ENCODE assay signal across 8 cellular contexts in genomic region chr17:46195217-46195855, GRCh38. TPM values are rescaled to one million over a fixed set of nuclear protein-coding genes. Genes with fewer than 3 reads are reported as not detected.
DNase-seq lines count a peak whose midpoint lies in the region; ATAC-seq and TF ChIP-seq lines count a peak whose summit lies in the region.
"Had no signal": no experiment of that assay in that cellular context is flagged by ENCODE, and none has a peak within 500 bp of the region (broad histone marks: within the 10 kb centered on the region; RNA-seq: fewer than 3 reads in every experiment).

No MANE protein-coding gene starts in this region.

- no peaks in the 10 kb centered on the region for H3K9me3 Mint-ChIP-seq in Caco-2 (ENCODE audit: unreplicated experiment)
- H3K9me3 Mint-ChIP-seq in activated naive CD4-positive, alpha-beta T cell treated with anti-CD3 and anti-CD28 coated beads, Interleukin-2, amount 50 U/mL, for 72 hours, result no peaks in the 10 kb centered on the region
- no peaks in the 10 kb centered on the region for H3K9me3 Mint-ChIP-seq in nephron

- H3K4me2 ChIP-seq in mesendoderm (ENCODE audit: low read length), result no peak overlapping the region

- H2BK5ac ChIP-seq in mesendoderm (ENCODE audit: low read length), result no peak overlapping the region

- H3K56ac ChIP-seq in mesendoderm (ENCODE audit: low read length), result no peak overlapping the region

- H3K4me3 ChIP-seq in Caco-2 (ENCODE audit: low read depth, low read length) (no peak overlapping the region), mesendoderm (ENCODE audit: low read length) (no peak overlapping the region)
- H3K4me3 ChIP-seq in Jurkat, Clone E6-1 (ENCODE audit: low read length), result peak overlapping the region; percentile 67

- TF ChIP-seq CTCF in Caco-2 (IDR thresholded peaks at IDR 0.05; ENCODE audit: insufficient read depth in 1 of 2, low read depth in 1 of 2, low read length in 1 of 2, severe bottlenecking in 1 of 2, unreplicated experiment in 1 of 2) (no peak), nephron (IDR thresholded peaks at IDR 0.05; ENCODE audit: unreplicated experiment in 3 of 3) (peak in 1 of 3 experiments; percentile 14)

- H3K79me1 ChIP-seq in mesendoderm (ENCODE audit: low read length), result peaks cover 25% of the 10 kb centered on the region

- H3K23ac ChIP-seq in mesendoderm (ENCODE audit: low read length), result no peak overlapping the region

- H3K18ac ChIP-seq in mesendoderm (ENCODE audit: low read length), result no peak overlapping the region

- H4K8ac ChIP-seq in mesendoderm (ENCODE audit: low read depth, low read length), result no peak overlapping the region

- DNase-seq in Caco-2 (no peak), activated gamma-delta T cell (lab: John Stamatoyannopoulos, UW) (no peak), mesendoderm (no peak)
- DNase-seq in Jurkat, Clone E6-1 (ENCODE audit: low read depth, low spot score), result no peak
- no peak for DNase-seq in activated naive CD4-positive, alpha-beta T cell treated with anti-CD3 and anti-CD28 coated beads, Interleukin-2, amount 50 U/mL, for 72 hours (ENCODE audit: low spot score in 2 of 2)

- H3K9me3 ChIP-seq in Caco-2, result no peaks in the 10 kb centered on the region

- peaks cover 27% of the 10 kb centered on the region for H3K4me1 Mint-ChIP-seq in Caco-2 (ENCODE audit: low read depth, unreplicated experiment)
- H3K4me1 Mint-ChIP-seq in nephron, result peaks cover 24% of the 10 kb centered on the region

- H3K27ac Mint-ChIP-seq in Caco-2 (ENCODE audit: unreplicated experiment), result no peak overlapping the region
- H3K27ac Mint-ChIP-seq in activated naive CD4-positive, alpha-beta T cell treated with anti-CD3 and anti-CD28 coated beads, Interleukin-2, amount 50 U/mL, for 72 hours, result peak overlapping the region; percentile 94 to 97
- H3K27ac Mint-ChIP-seq in nephron, result peak overlapping the region; percentile 74 to 86 (median 82)

- no peak for ATAC-seq in activated naive CD4-positive, alpha-beta T cell treated with anti-CD3 and anti-CD28 coated beads, Interleukin-2, amount 50 U/mL, for 72 hours
- ATAC-seq in GM19455 (IDR thresholded peaks at IDR 0.05; ENCODE audit: unreplicated experiment), result no peak

- peak overlapping the region; percentile 98 for H3K4me3 Mint-ChIP-seq in Caco-2 (ENCODE audit: unreplicated experiment)
- peak overlapping the region; percentile 89 to 96 (median 92) for H3K4me3 Mint-ChIP-seq in nephron

- POLR2A ChIA-PET in Caco-2 (lab: Charles Lee), result no interaction called here

- H3K36me3 ChIP-seq in Caco-2 (ENCODE audit: control insufficient read depth, insufficient read depth, low read length), result no peaks in the 10 kb centered on the region
- H3K36me3 ChIP-seq in mesendoderm (ENCODE audit: control insufficient read depth, insufficient read depth, low read length), result no peaks in the 10 kb centered on the region

- no peak overlapping the region for H3K27ac ChIP-seq in mesendoderm (ENCODE audit: low read depth, low read length)

- WGBS in mesendoderm (ENCODE audit: extremely low coverage, insufficient coverage, low lambda C conversion rate), result no CpG with 5 or more reads among the region's 5 CpGs

- H3K36me3 Mint-ChIP-seq in Caco-2 (ENCODE audit: insufficient read depth, unreplicated experiment) (peaks cover 18% of the 10 kb centered on the region), nephron (ENCODE audit: low read depth) (peaks cover 17% of the 10 kb centered on the region)
- H3K36me3 Mint-ChIP-seq in activated naive CD4-positive, alpha-beta T cell treated with anti-CD3 and anti-CD28 coated beads, Interleukin-2, amount 50 U/mL, for 72 hours, result peaks cover 14 to 27% of the 10 kb centered on the region in 2 donors

- H3K27me3 Mint-ChIP-seq in Caco-2 (ENCODE audit: insufficient read depth, unreplicated experiment) (no peaks in the 10 kb centered on the region), nephron (ENCODE audit: low read depth) (no peaks in the 10 kb centered on the region)

- H3K4ac ChIP-seq in mesendoderm (ENCODE audit: low read depth, low read length), result no peak overlapping the region

- CTCF ChIA-PET in Caco-2 (lab: Charles Lee), result no interaction called here

- H3K9ac ChIP-seq in mesendoderm (ENCODE audit: low read length), result no peak overlapping the region
- H3K9ac ChIP-seq: parathyroid adenoma had no signal

- BruUV-seq in Caco-2 (replicated peaks; lab: Mats Ljungman, UMichigan), result no TSS peak

- no peak overlapping the region for H4K5ac ChIP-seq in mesendoderm (ENCODE audit: low read length)

- peaks cover 36% of the 10 kb centered on the region for H3K4me1 ChIP-seq in Caco-2
- H3K4me1 ChIP-seq in mesendoderm (ENCODE audit: control insufficient read depth, low read depth, low read length), result peaks cover 7% of the 10 kb centered on the region

- no peak overlapping the region for H2BK120ac ChIP-seq in mesendoderm (ENCODE audit: low read depth, low read length)

- intact Hi-C loops in Caco-2 (cut with micrococcal nuclease; ENCODE audit: unreplicated experiment), result loop anchor here (10.0 kb wide), 1 partner anchor 89 kb away; no protein-coding TSS in a partner anchor

- no peaks in the 10 kb centered on the region for H3K27me3 ChIP-seq in Caco-2 (replicated peaks; ENCODE audit: control insufficient read depth, insufficient read depth, low read length)
- H3K27me3 ChIP-seq in mesendoderm (ENCODE audit: insufficient read depth, low read length, poor library complexity), result peaks cover 2% of the 10 kb centered on the region

- H2BK15ac ChIP-seq in mesendoderm (replicated peaks; ENCODE audit: low read depth), result no peak overlapping the region

- no peak overlapping the region for H2AK5ac ChIP-seq in mesendoderm (ENCODE audit: low read length)

- peaks cover 52% of the 10 kb centered on the region for H3K79me2 ChIP-seq in mesendoderm (ENCODE audit: control insufficient read depth, insufficient read depth, low read length)

RNA-seq across cellular contexts. Expression of gene KANSL1, which starts 2.1 kb away (rescaled TPM):
- total RNA-seq in Caco-2 (2022), result 83.0 and 88.9 TPM in 2 replicates
- 41.7 TPM for polyA plus RNA-seq in Jurkat, Clone E6-1 (2012; ENCODE audit: insufficient read depth, insufficient read length)
- total RNA-seq in activated naive CD4-positive, alpha-beta T cell treated with anti-CD3 and anti-CD28 coated beads, Interleukin-2, amount 50 U/mL, for 72 hours, result 10 to 100 TPM; 74.7 to 87.3 TPM
- 34.9 TPM for polyA plus RNA-seq in mesendoderm (2013, experiment 1 of 2)
- 34.7 TPM for polyA plus RNA-seq in mesendoderm (2013, experiment 2 of 2)
